In the genomic region with DNA sequence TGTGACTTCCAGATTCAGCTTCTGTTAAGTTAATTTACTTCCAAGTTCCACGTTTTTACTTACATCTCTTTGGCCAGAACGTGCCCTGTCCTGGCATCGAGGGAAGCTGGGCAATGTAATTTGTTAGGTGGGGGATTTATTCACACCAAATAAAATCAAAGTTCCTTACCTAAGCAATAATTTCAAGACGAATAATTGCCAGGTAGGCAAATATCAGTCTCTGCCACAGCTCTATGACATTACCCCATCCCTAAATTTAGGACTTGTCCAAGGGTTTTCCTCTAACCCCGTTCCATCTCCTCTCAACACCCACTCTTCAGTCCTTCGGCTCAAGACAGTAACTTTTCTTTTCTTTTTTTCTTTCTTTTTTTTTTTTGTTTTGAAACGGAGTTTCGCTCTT, we compare ENCODE assay signal across 28 cellular contexts. TPM values are rescaled to one million over a fixed set of nuclear protein-coding genes. Genes with fewer than 3 reads are reported as not detected.
"Had no signal": no experiment of that assay in that cellular context is flagged by ENCODE, and none has a peak within 500 bp of the region (broad histone marks: within the 10 kb centered on the region; RNA-seq: fewer than 3 reads in every experiment).

No MANE protein-coding gene starts in this region.

- H3K27me3 ChIP-seq: esophagus squamous epithelium, gastrocnemius medialis, left lung had no signal

- DNase-seq: dermis blood vessel endothelial cell; dorsolateral prefrontal cortex; effector CD4-positive, alpha-beta T cell; effector memory CD4-positive, alpha-beta T cell; endodermal cell; erythroblast; esophagus squamous epithelium; foreskin fibroblast; foreskin melanocyte; gastrocnemius medialis; glutamatergic neuron; heart right ventricle; hippocampal formation; left cardiac atrium; left lung; left ventricle myocardium superior; lower lobe of right lung; mesenchymal stem cell; mucosa of descending colon; naive B cell; naive thymus-derived CD8-positive, alpha-beta T cell had no signal

- H3K4me3 ChIP-seq: coronary artery, dorsolateral prefrontal cortex, esophagus squamous epithelium, gastrocnemius medialis, heart right ventricle, left lung, lower lobe of right lung, mucosa of descending colon had no signal

- H3K27ac Mint-ChIP-seq: endodermal cell; mesothelial cell of epicardium; naive B cell; naive thymus-derived CD8-positive, alpha-beta T cell had no signal

- H3K4me3 Mint-ChIP-seq: endodermal cell; mesothelial cell of epicardium; naive B cell; naive thymus-derived CD8-positive, alpha-beta T cell had no signal

- H3K36me3 ChIP-seq: esophagus squamous epithelium, gastrocnemius medialis, heart right ventricle, left lung, lower lobe of right lung had no signal

- H3K27me3 Mint-ChIP-seq: naive B cell; naive thymus-derived CD8-positive, alpha-beta T cell had no signal

- H3K9me3 ChIP-seq: esophagus squamous epithelium, gastrocnemius medialis, heart right ventricle, left lung, lower lobe of right lung, mucosa of descending colon had no signal

- H3K9me3 Mint-ChIP-seq: endodermal cell, mesothelial cell of epicardium had no signal

- H3K27ac ChIP-seq: coronary artery, dorsolateral prefrontal cortex, epithelial cell of prostate, esophagus squamous epithelium, gastrocnemius medialis, heart right ventricle, left lung, lower lobe of right lung had no signal

- H3K36me3 Mint-ChIP-seq: mesothelial cell of epicardium; naive B cell; naive thymus-derived CD8-positive, alpha-beta T cell had no signal

- FAIRE-seq: endometrium, islet of Langerhans, keratinocyte had no signal

- H3K4me1 Mint-ChIP-seq: naive B cell; naive thymus-derived CD8-positive, alpha-beta T cell had no signal

- H3K4me1 ChIP-seq: esophagus squamous epithelium, gastrocnemius medialis, heart right ventricle, left lung, lower lobe of right lung had no signal

- ATAC-seq: esophagus mucosa; gastrocnemius medialis; heart right ventricle; left cardiac atrium; left lung; left ventricle myocardium superior; lower lobe of right lung; mucosa of descending colon; naive thymus-derived CD8-positive, alpha-beta T cell had no signal

RNA-seq across cellular contexts. Expression of gene LAMA1, which starts 38.3 kb away (rescaled TPM):
- total RNA-seq: naive thymus-derived CD8-positive, alpha-beta T cell had no signal
- polyA plus RNA-seq: naive thymus-derived CD8-positive, alpha-beta T cell had no signal
